Comparison of ENCODE assay signal across 8 cellular contexts in the genomic region with DNA sequence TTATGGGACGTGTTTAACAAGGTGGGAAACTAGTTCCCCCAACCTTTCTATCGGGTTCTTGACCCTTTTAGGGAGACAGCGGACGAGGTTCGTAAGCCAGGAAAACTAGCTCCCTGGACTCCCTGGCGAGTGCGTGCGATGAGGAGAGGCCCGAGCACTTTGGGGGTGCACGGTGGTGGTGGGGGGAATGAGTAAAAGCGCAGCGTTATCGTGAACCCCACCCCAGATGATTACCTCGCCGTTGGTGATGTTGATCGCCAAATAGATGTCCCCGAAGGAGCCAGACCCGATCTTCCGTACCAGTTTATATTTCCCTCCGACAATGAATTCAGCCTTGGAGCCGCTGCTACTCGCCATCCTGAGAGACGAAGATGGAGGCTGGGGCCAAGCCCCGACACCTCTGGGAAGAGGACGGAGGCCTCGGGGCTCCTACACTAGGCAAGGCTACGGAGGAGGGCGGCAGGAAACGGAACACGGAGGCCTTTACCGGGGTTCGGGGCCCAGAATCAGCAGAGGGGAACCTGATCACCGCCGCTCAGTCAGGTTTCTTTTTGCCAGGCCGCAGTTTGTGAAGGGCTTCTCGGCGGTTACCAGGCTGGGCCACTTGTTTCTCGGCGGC. TPM values are rescaled to one million over a fixed set of nuclear protein-coding genes. Genes with fewer than 3 reads are reported as not detected.
A peak's percentile ranks its signal among the peaks of the same experiment; 100 is the strongest.
DNase-seq lines count a peak whose midpoint lies in the region; ATAC-seq and TF ChIP-seq lines count a peak whose summit lies in the region.

No MANE protein-coding gene starts in this region.

- peak overlapping the region; percentile 92 for H3K27ac Mint-ChIP-seq in Calu3 (ENCODE audit: unreplicated experiment)
- H3K27ac Mint-ChIP-seq in dendritic cell treated with granulocyte-macrophage colony-stimulating factor and Interleukin-4, amounts not matched to agents 40 ng/mL and 50 ng/mL, for 4 days = peak overlapping the region; percentile 99

- H3K9me3 Mint-ChIP-seq in Calu3 (ENCODE audit: low read depth, unreplicated experiment) = no peaks in the 10 kb centered on the region
- H3K9me3 Mint-ChIP-seq in dendritic cell treated with granulocyte-macrophage colony-stimulating factor and Interleukin-4, amounts not matched to agents 40 ng/mL and 50 ng/mL, for 4 days = no peaks in the 10 kb centered on the region

- ATAC-seq in GM21825 (IDR thresholded peaks at IDR 0.05; ENCODE audit: unreplicated experiment) (peak; percentile 7), Panc1 (peak; percentile 23), GM18519 (IDR thresholded peaks at IDR 0.05; ENCODE audit: low FRiP score, unreplicated experiment) (no peak)

- H3K27me3 ChIP-seq in Panc1 (ENCODE audit: control insufficient read depth, insufficient read depth, low read length) (no peaks in the 10 kb centered on the region), mononuclear cell (ENCODE audit: insufficient read depth, low read length) (no peaks in the 10 kb centered on the region), uterus (no peaks in the 10 kb centered on the region)

- intact Hi-C loops in Calu3 (cut with micrococcal nuclease; ENCODE audit: unreplicated experiment) (no loop called here), Panc1 (cut with micrococcal nuclease; ENCODE audit: unreplicated experiment) (no loop called here), uterus (cut with DNase I; ENCODE audit: low total_unique reads) (loop anchor here (5.0 kb wide), 1 partner anchor 108 kb away; no protein-coding TSS in a partner anchor)
- intact Hi-C loops in dendritic cell treated with granulocyte-macrophage colony-stimulating factor and Interleukin-4, amounts not matched to agents 40 ng/mL and 50 ng/mL, for 4 days (cut with micrococcal nuclease) = no loop called here

- H3K27me3 Mint-ChIP-seq in Calu3 (ENCODE audit: unreplicated experiment) = no peaks in the 10 kb centered on the region
- H3K27me3 Mint-ChIP-seq in dendritic cell treated with granulocyte-macrophage colony-stimulating factor and Interleukin-4, amounts not matched to agents 40 ng/mL and 50 ng/mL, for 4 days = no peaks in the 10 kb centered on the region

- no peak for TF ChIP-seq POLR2A in uterus (IDR thresholded peaks at IDR 0.05)

- H3K4me3 ChIP-seq in Panc1 (ENCODE audit: low read depth in 2 of 2, low read length in 2 of 2) (peak overlapping the region; percentile 71 to 99), mononuclear cell (ENCODE audit: low read length) (peak overlapping the region; percentile 99), uterus (peak overlapping the region; percentile 90 to 96)

- TF ChIP-seq CTCF in Calu3 (IDR thresholded peaks at IDR 0.05; ENCODE audit: unreplicated experiment) (no peak), Panc1 (IDR thresholded peaks at IDR 0.05) (no peak), uterus (IDR thresholded peaks at IDR 0.05) (peak in 1 of 4 experiments; percentile 3)

- H3K9me3 ChIP-seq in Panc1 (ENCODE audit: control insufficient read depth, insufficient read depth, low read depth, low read length) = no peaks in the 10 kb centered on the region
- H3K9me3 ChIP-seq in mononuclear cell (ENCODE audit: low read depth, low read length) = no peaks in the 10 kb centered on the region
- no peaks in the 10 kb centered on the region for H3K9me3 ChIP-seq in uterus

- POLR2A ChIA-PET in Panc1 (lab: Charles Lee) = interaction anchor here (0.5 to 1.7 kb wide), 5 partner anchors 9 to 105 kb away, joined by 3 to 17 read pairs (median 4); a partner anchor contains a TSS

- no TSS peak for BruUV-seq in Calu3 (replicated peaks; lab: Mats Ljungman, UMichigan)
- BruUV-seq in Panc1 (replicated peaks; lab: Mats Ljungman, UMichigan) = no TSS peak

- peaks cover 65% of the 10 kb centered on the region for H3K36me3 Mint-ChIP-seq in Calu3 (ENCODE audit: insufficient read depth, unreplicated experiment)
- H3K36me3 Mint-ChIP-seq in dendritic cell treated with granulocyte-macrophage colony-stimulating factor and Interleukin-4, amounts not matched to agents 40 ng/mL and 50 ng/mL, for 4 days (ENCODE audit: low read depth) = peaks cover 61% of the 10 kb centered on the region

- H3K36me3 ChIP-seq in Panc1 (ENCODE audit: control insufficient read depth, insufficient read depth, low read length) = peaks cover 38% of the 10 kb centered on the region
- H3K36me3 ChIP-seq in uterus = no peaks in the 10 kb centered on the region

- CTCF ChIA-PET in Calu3 (lab: Charles Lee) = interaction anchor here (1.0 to 2.1 kb wide), 5 partner anchors 11 to 84 kb away, joined by 4 to 9 read pairs (median 4); no protein-coding TSS in a partner anchor
- CTCF ChIA-PET in Panc1 (lab: Charles Lee) = interaction anchor here (0.5 to 1.4 kb wide), 3 partner anchors 102 to 194 kb away, joined by 3 to 4 read pairs (median 3); no protein-coding TSS in a partner anchor

- H3K27ac ChIP-seq in Panc1 (ENCODE audit: low read length) = peak overlapping the region; percentile 98
- peak overlapping the region; percentile 98 to 99 for H3K27ac ChIP-seq in uterus

- peaks cover 22% of the 10 kb centered on the region for H3K4me1 ChIP-seq in Panc1 (ENCODE audit: control insufficient read depth, insufficient read depth, low read length)
- peaks cover 39% of the 10 kb centered on the region for H3K4me1 ChIP-seq in mononuclear cell (ENCODE audit: insufficient read depth, low read length)
- peaks cover 0 to 4% of the 10 kb centered on the region in 2 donors for H3K4me1 ChIP-seq in uterus

- H3K4me3 Mint-ChIP-seq in Calu3 (ENCODE audit: low read depth, unreplicated experiment) = peak overlapping the region; percentile 94
- peak overlapping the region; percentile 94 for H3K4me3 Mint-ChIP-seq in dendritic cell treated with granulocyte-macrophage colony-stimulating factor and Interleukin-4, amounts not matched to agents 40 ng/mL and 50 ng/mL, for 4 days

- peak; percentile 17 for DNase-seq in Calu3
- DNase-seq in Panc1 (ENCODE audit: low read depth, low spot score) = no peak
- DNase-seq in uterus = peak in 1 of 2 donors; percentile 45
- no peak for DNase-seq in GF-D8 (lab: John Stamatoyannopoulos, UW)

- in situ Hi-C loops in Panc1 (cut with HindIII; ENCODE audit: low pct_unique_long_range_greater_than_20kb, low sequenced_read_pairs) = no loop called here

- H3K4me1 Mint-ChIP-seq in Calu3 (ENCODE audit: low read depth, unreplicated experiment) = peaks cover 28% of the 10 kb centered on the region
- H3K4me1 Mint-ChIP-seq in dendritic cell treated with granulocyte-macrophage colony-stimulating factor and Interleukin-4, amounts not matched to agents 40 ng/mL and 50 ng/mL, for 4 days (ENCODE audit: low read depth) = peaks cover 38% of the 10 kb centered on the region

RNA-seq across cellular contexts. Expression of a gene that starts 0.5 kb away (rescaled TPM):
- total RNA-seq in Calu3 (2022) (350 and 377 TPM in 2 replicates), Panc1 (2021; ENCODE audit: unreplicated experiment) (287 TPM), mononuclear cell (249 TPM), uterus (100 to 1,000 TPM; 101 to 326 (median 205) TPM)
- polyA plus RNA-seq in Panc1 (2012; ENCODE audit: insufficient read length) = 190 TPM

RNA-seq across cellular contexts. Expression of a gene that starts 30.6 kb away (rescaled TPM):
- total RNA-seq in Calu3 (2022) (13.0 and 16.1 TPM in 2 replicates), Panc1 (2021; ENCODE audit: unreplicated experiment) (3.2 TPM), mononuclear cell (not detected), uterus (10 to 100 TPM in 1 of 4 donors, 1 to 10 TPM in 3; 4.6 to 10.4 (median 7.9) TPM)
- polyA plus RNA-seq in Panc1 (2012; ENCODE audit: insufficient read length) = 4.2 TPM
